ENCODE assay signal across 16 cellular contexts in the genomic region with DNA sequence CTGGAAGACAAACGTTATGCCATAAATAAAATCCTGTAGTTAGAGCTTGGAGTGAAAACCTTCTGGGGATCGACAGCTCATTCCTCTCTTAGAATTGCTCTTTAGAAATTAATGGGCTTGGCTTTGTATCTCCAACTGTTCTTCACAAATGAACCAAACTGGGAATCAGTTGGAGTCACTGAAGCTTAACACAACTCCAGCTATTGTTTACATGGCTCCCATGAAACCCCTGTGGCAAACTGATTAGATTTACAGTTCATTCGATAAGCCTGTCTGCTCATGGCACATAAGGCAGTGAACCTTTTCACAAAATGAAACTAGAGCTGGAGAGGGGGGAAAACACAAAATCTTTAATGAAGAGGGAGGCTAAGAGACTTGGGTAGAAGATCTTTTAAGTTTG. TPM values are rescaled to one million over a fixed set of nuclear protein-coding genes. Genes with fewer than 3 reads are reported as not detected.
DNase-seq lines count a peak whose midpoint lies in the region; ATAC-seq and TF ChIP-seq lines count a peak whose summit lies in the region.
"Had no signal": no experiment of that assay in that cellular context is flagged by ENCODE, and none has a peak within 500 bp of the region (broad histone marks: within the 10 kb centered on the region; RNA-seq: fewer than 3 reads in every experiment).

No MANE protein-coding gene starts in this region.

- peaks cover 18% of the 10 kb centered on the region for H3K4me1 Mint-ChIP-seq in nephron
- H3K4me1 Mint-ChIP-seq: T-cell had no signal

- no peak for ATAC-seq in HG02588 (IDR thresholded peaks at IDR 0.05; ENCODE audit: unreplicated experiment)
- no peak for ATAC-seq in activated naive CD4-positive, alpha-beta T cell treated with anti-CD3 and anti-CD28 coated beads, Interleukin-2, amount 50 U/mL, for 72 hours
- ATAC-seq: T-cell had no signal

- no peaks in the 10 kb centered on the region for H3K36me3 Mint-ChIP-seq in nephron (ENCODE audit: low read depth)
- no peaks in the 10 kb centered on the region for H3K36me3 Mint-ChIP-seq in activated naive CD4-positive, alpha-beta T cell treated with anti-CD3 and anti-CD28 coated beads, Interleukin-2, amount 50 U/mL, for 72 hours
- H3K36me3 Mint-ChIP-seq: T-cell had no signal

- peaks cover 5% of the 10 kb centered on the region for H3K9me3 Mint-ChIP-seq in nephron
- no peaks in the 10 kb centered on the region for H3K9me3 Mint-ChIP-seq in activated naive CD4-positive, alpha-beta T cell treated with anti-CD3 and anti-CD28 coated beads, Interleukin-2, amount 50 U/mL, for 72 hours
- H3K9me3 Mint-ChIP-seq: CD4-positive, alpha-beta T cell; HFFc6; T-cell had no signal

- TF ChIP-seq RAD21 in Ishikawa (IDR thresholded peaks at IDR 0.05; ENCODE audit: low read depth): no peak

- no peaks in the 10 kb centered on the region for H3K27me3 Mint-ChIP-seq in nephron (ENCODE audit: low read depth)

- H3K27ac ChIP-seq in caudate nucleus (ENCODE audit: low read depth, low read length): no peak overlapping the region

- no peak for TF ChIP-seq CTCF in nephron (IDR thresholded peaks at IDR 0.05; ENCODE audit: unreplicated experiment in 3 of 3)

- H3K27ac Mint-ChIP-seq in nephron: peak overlapping the region; percentile 48 to 67 (median 55)
- no peak overlapping the region for H3K27ac Mint-ChIP-seq in activated naive CD4-positive, alpha-beta T cell treated with anti-CD3 and anti-CD28 coated beads, Interleukin-2, amount 50 U/mL, for 72 hours
- H3K27ac Mint-ChIP-seq: CD4-positive, alpha-beta T cell; HFFc6; T-cell had no signal

- TF ChIP-seq EP300 in Ishikawa (IDR thresholded peaks at IDR 0.05; ENCODE audit: borderline replicate concordance): no peak

- peak; percentile 70 for DNase-seq in DMS79 (lab: John Stamatoyannopoulos, UW)
- DNase-seq in NCI-H526 (lab: John Stamatoyannopoulos, UW): peak; percentile 82 to 86
- no peak for DNase-seq in activated naive CD4-positive, alpha-beta T cell treated with anti-CD3 and anti-CD28 coated beads, Interleukin-2, amount 50 U/mL, for 72 hours (ENCODE audit: low spot score in 2 of 2)
- DNase-seq in caudate nucleus (lab: John Stamatoyannopoulos, UW): no peak
- no peak for DNase-seq in T-helper 1 cell
- DNase-seq: CD4-positive, alpha-beta T cell; HFFc6; KG1; NCI-H1048; NCI-H1694; Right ventricle myocardium superior; SK-N-SH; T-cell had no signal

- no peak overlapping the region for H3K4me3 Mint-ChIP-seq in nephron
- H3K4me3 Mint-ChIP-seq: CD4-positive, alpha-beta T cell; HFFc6; T-cell had no signal

TF ChIP-seq in Ishikawa, 13 proteins besides CTCF, POLR2A, EP300 and RAD21:
- TF ChIP-seq FOXM1 (IDR thresholded peaks at IDR 0.05; ENCODE audit: borderline replicate concordance, low read depth) (no peak), NFIC (IDR thresholded peaks at IDR 0.05) (peak; percentile 30; the same call in 1 of the 2 replicates), TCF12 (IDR thresholded peaks at IDR 0.05; ENCODE audit: low read depth) (0 out of 2 replicates have a peak, but pooled peaks have one; percentile 33), TEAD4 (IDR thresholded peaks at IDR 0.05) (no peak), MAX (IDR thresholded peaks at IDR 0.05) (no peak), EGR1 (IDR thresholded peaks at IDR 0.05) (no peak)

RNA-seq across cellular contexts. Expression of gene ITGA6, which starts 11.6 kb away (rescaled TPM):
- total RNA-seq in activated naive CD4-positive, alpha-beta T cell treated with anti-CD3 and anti-CD28 coated beads, Interleukin-2, amount 50 U/mL, for 72 hours: 1 to 10 TPM; 3.4 to 5.0 TPM

Comparison
In these comparisons a context has a peak if more than half of its experiments do, and no peak if none do; other contexts are left out.
1. DNase-seq: peak in DMS79 (single experiment) and NCI-H526 (2 of 2); none in activated naive CD4-positive, alpha-beta T cell treated with anti-CD3 and anti-CD28 coated beads, Interleukin-2, amount 50 U/mL, for 72 hours (0 of 2), caudate nucleus (0 of 61) and T-helper 1 cell (0 of 5).
2. H3K27ac Mint-ChIP-seq: peak in nephron (3 of 3); none in activated naive CD4-positive, alpha-beta T cell treated with anti-CD3 and anti-CD28 coated beads, Interleukin-2, amount 50 U/mL, for 72 hours (0 of 2).